15 cellular contexts compared by ENCODE assay signal in the genomic region with DNA sequence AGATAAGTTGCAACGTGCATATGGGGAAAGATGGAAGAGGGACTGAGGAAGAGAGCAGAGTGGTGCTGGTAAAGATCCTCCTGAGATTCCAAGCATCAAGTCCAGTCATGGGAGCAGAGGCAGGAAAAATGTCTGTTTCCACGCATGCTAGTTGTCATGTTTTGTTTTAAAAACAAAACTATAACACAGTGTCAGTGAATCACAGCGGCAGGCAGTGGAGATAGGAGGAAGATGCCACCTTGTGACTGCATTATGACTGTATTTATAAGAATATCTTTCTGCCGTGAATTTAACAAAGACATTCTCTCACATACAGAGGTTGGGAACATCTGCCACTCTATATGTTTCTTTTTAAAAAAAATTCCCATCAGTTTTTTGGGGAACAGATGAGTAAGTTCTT. TPM values are rescaled to one million over a fixed set of nuclear protein-coding genes. Genes with fewer than 3 reads are reported as not detected.
DNase-seq lines count a peak whose midpoint lies in the region; ATAC-seq, FAIRE-seq and TF ChIP-seq lines count a peak whose summit lies in the region.
"Had no signal": no experiment of that assay in that cellular context is flagged by ENCODE, and none has a peak within 500 bp of the region (broad histone marks: within the 10 kb centered on the region; RNA-seq: fewer than 3 reads in every experiment).

No MANE protein-coding gene starts in this region.

- H3K4me3 Mint-ChIP-seq in type B pancreatic cell: no peak overlapping the region

- H3K79me2 ChIP-seq in K562 (ENCODE audit: control insufficient read depth, insufficient read depth, low read length): no peaks in the 10 kb centered on the region

- peaks cover 11% of the 10 kb centered on the region for H3K9me3 Mint-ChIP-seq in type B pancreatic cell

- CTCF ChIA-PET in K562 (lab: Yijun Ruan, JAX; ENCODE audit: low intra/inter-chr PET ratio): no interaction called here

- no peak for ATAC-seq in K562
- no peak for ATAC-seq in HG02884 (IDR thresholded peaks at IDR 0.05; ENCODE audit: unreplicated experiment)

- BruUV-seq in K562 (replicated peaks; lab: Mats Ljungman, UMichigan): no TSS peak

- TF ChIP-seq RAD21 in K562 (CRISPR knock-in tag; conservative IDR thresholded peaks at IDR 0.05 in 1 of 2, IDR thresholded peaks at IDR 0.05 in 1 of 2): peak; percentile 17 to 41; a peak in 2 of 4 replicates

- H3K9ac ChIP-seq in K562 (ENCODE audit: insufficient read depth in 1 of 2, low read depth in 2 of 2, low read length in 2 of 2): no peak overlapping the region

- H3K4me3 ChIP-seq in LNCaP clone FGC (ENCODE audit: low read depth, low read length) (no peak overlapping the region), K562 (no peak overlapping the region)
- H3K4me3 ChIP-seq: adrenal gland, PC-9 had no signal

- peaks cover 15% of the 10 kb centered on the region for H3K4me1 Mint-ChIP-seq in type B pancreatic cell (ENCODE audit: unreplicated experiment)

- peaks cover 54% of the 10 kb centered on the region for H3K27me3 Mint-ChIP-seq in type B pancreatic cell

- no peaks in the 10 kb centered on the region for H4K20me1 ChIP-seq in K562 (replicated peaks; ENCODE audit: control insufficient read depth, insufficient read depth, low read length)

- FAIRE-seq in K562 (lab: Jason Lieb, UNC): no peak
- FAIRE-seq: G401.6, TTC549 had no signal

- H3K27me3 ChIP-seq in K562 (ENCODE audit: control insufficient read depth in 2 of 2, insufficient read depth in 2 of 2, low read length in 2 of 2): peaks cover 0 to 15% of the 10 kb centered on the region in 2 experiments; a peak in 2 of 5 replicates

- no peak overlapping the region for H3K27ac ChIP-seq in K562 (ENCODE audit: extremely low read depth, low read depth, low read length)
- H3K27ac ChIP-seq: adrenal gland, PC-9 had no signal

- TF ChIP-seq EP300 in K562 (IDR thresholded peaks at IDR 0.05; ENCODE audit: low read length): no peak

- no peak overlapping the region for H2AFZ ChIP-seq in K562 (ENCODE audit: low read depth, low read length)
- H2AFZ ChIP-seq: PC-9 had no signal

- POLR2A ChIA-PET in K562 (lab: Yijun Ruan, JAX): no interaction called here

- H3K9me1 ChIP-seq in K562 (ENCODE audit: control insufficient read depth, insufficient read depth, low read length): no peaks in the 10 kb centered on the region

- no peak for TF ChIP-seq POLR2A in K562 (conservative IDR thresholded peaks at IDR 0.05)

- H3K36me3 Mint-ChIP-seq in type B pancreatic cell: no peaks in the 10 kb centered on the region

- WGBS in K562 (ENCODE audit: insufficient coverage, low coverage, missing lambda C conversion rate): 3% methylated on average over 4 of the region's 4 CpGs

- intact Hi-C loops in K562 (cut with micrococcal nuclease): no loop called here

- TF ChIP-seq CTCF in LNCaP clone FGC (IDR thresholded peaks at IDR 0.05; ENCODE audit: control insufficient read depth, extremely low read depth, insufficient read depth): peak; percentile 49
- TF ChIP-seq CTCF in K562 (IDR thresholded peaks at IDR 0.05 in 2 of 3, conservative IDR thresholded peaks at IDR 0.05 in 1 of 3; ENCODE audit: insufficient read depth in 2 of 3, low read depth in 1 of 3, low read length in 3 of 3): peak in 1 of 3 experiments; percentile 15; a peak in 1 of 6 replicates
- no peak for TF ChIP-seq CTCF in type B pancreatic cell (conservative IDR thresholded peaks at IDR 0.05)

- H3K27ac Mint-ChIP-seq in type B pancreatic cell: no peak overlapping the region

- no peaks in the 10 kb centered on the region for H3K36me3 ChIP-seq in K562 (ENCODE audit: control insufficient read depth, insufficient read depth, low read length)
- H3K36me3 ChIP-seq: adrenal gland had no signal

- H3K9me3 ChIP-seq in K562 (replicated peaks; ENCODE audit: control insufficient read depth, insufficient read depth, low read depth, low read length): no peaks in the 10 kb centered on the region
- H3K9me3 ChIP-seq: adrenal gland had no signal

- peaks cover 0 to 9% of the 10 kb centered on the region in 2 experiments; a peak in 1 of 5 replicates for H3K4me1 ChIP-seq in K562 (replicated peaks in 1 of 2; ENCODE audit: control insufficient read depth in 2 of 2, insufficient read depth in 2 of 2, low read length in 2 of 2)
- H3K4me1 ChIP-seq: adrenal gland had no signal

- no peak overlapping the region for H3K4me2 ChIP-seq in K562 (ENCODE audit: insufficient read depth, low read length)
- H3K4me2 ChIP-seq: PC-9 had no signal

- peak; percentile 17 for DNase-seq in Daoy (ENCODE audit: low read depth)
- no peak for DNase-seq in LNCaP clone FGC (ENCODE audit: low read depth)
- DNase-seq in K562 (ENCODE audit: extremely low read depth in 1 of 4, low spot score in 3 of 4): no peak
- DNase-seq in myocyte (ENCODE audit: low read depth): peak; percentile 42
- no peak for DNase-seq in type B pancreatic cell (ENCODE audit: extremely low spot score, unreplicated experiment)
- DNase-seq in NCI-H2227 (lab: John Stamatoyannopoulos, UW; ENCODE audit: unreplicated experiment): no peak
- DNase-seq: adrenal gland, hypothalamus, NCI-H187, PC-9, retina had no signal

- in situ Hi-C loops in K562 (cut with MboI): no loop called here

TF ChIP-seq in K562, 482 proteins besides CTCF, POLR2A, EP300 and RAD21:
- TF ChIP-seq, protein P1, sequence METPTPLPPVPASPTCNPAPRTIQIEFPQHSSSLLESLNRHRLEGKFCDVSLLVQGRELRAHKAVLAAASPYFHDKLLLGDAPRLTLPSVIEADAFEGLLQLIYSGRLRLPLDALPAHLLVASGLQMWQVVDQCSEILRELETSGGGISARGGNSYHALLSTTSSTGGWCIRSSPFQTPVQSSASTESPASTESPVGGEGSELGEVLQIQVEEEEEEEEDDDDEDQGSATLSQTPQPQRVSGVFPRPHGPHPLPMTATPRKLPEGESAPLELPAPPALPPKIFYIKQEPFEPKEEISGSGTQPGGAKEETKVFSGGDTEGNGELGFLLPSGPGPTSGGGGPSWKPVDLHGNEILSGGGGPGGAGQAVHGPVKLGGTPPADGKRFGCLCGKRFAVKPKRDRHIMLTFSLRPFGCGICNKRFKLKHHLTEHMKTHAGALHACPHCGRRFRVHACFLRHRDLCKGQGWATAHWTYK (CRISPR knock-in tag; IDR thresholded peaks at IDR 0.05): no peak
- no peak for TF ChIP-seq ZC3H4 (CRISPR knock-in tag; IDR thresholded peaks at IDR 0.05; ENCODE audit: borderline replicate concordance)
- no peak for TF ChIP-seq L3MBTL2 (IDR thresholded peaks at IDR 0.05)
- TF ChIP-seq FIP1L1 (IDR thresholded peaks at IDR 0.05; ENCODE audit: low read depth, low read length, poor library complexity, severe bottlenecking): no peak
- TF ChIP-seq ETS2 (tag; IDR thresholded peaks at IDR 0.05; ENCODE audit: borderline replicate concordance, poor library complexity, severe bottlenecking): no peak
- no peak for TF ChIP-seq TOE1 (IDR thresholded peaks at IDR 0.05; ENCODE audit: borderline replicate concordance)
- TF ChIP-seq TOE1 (CRISPR knock-in tag; IDR thresholded peaks at IDR 0.05; ENCODE audit: borderline replicate concordance, low read depth): no peak
- no peak for TF ChIP-seq KHSRP (IDR thresholded peaks at IDR 0.05)
- TF ChIP-seq SAFB (IDR thresholded peaks at IDR 0.05; ENCODE audit: borderline replicate concordance, low read depth, low read length): no peak
- TF ChIP-seq PML (IDR thresholded peaks at IDR 0.05; ENCODE audit: low read length): no peak
- TF ChIP-seq FOXP1 (CRISPR knock-in tag; IDR thresholded peaks at IDR 0.05): no peak
- TF ChIP-seq PHB (CRISPR knock-in tag; IDR thresholded peaks at IDR 0.05): no peak
- TF ChIP-seq, protein P2, sequence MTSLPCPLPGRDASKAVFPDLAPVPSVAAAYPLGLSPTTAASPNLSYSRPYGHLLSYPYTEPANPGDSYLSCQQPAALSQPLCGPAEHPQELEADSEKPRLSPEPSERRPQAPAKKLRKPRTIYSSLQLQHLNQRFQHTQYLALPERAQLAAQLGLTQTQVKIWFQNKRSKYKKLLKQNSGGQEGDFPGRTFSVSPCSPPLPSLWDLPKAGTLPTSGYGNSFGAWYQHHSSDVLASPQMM (CRISPR knock-in tag; IDR thresholded peaks at IDR 0.05): no peak
- no peak for TF ChIP-seq KLF16 (IDR thresholded peaks at IDR 0.05)

RNA-seq across cellular contexts. Expression of gene SVEP1, which starts 3.7 kb away (rescaled TPM):
- 0.86 and 1.3 TPM in 2 replicates for total RNA-seq in Daoy (2014; rRNA removed; shearing (Covaris generic))
- 2.7 and 6.9 TPM in 2 replicates for total RNA-seq in K562 (2011; cell fraction: chromatin; rRNA removed; ENCODE audit: low replicate concordance)
- 1.7 and 2.6 TPM in 2 replicates for total RNA-seq in K562 (2011; cell fraction: nucleolus; rRNA removed)
- 2.8 and 4.8 TPM in 2 replicates for total RNA-seq in K562 (2011; cell fraction: nucleoplasm; rRNA removed)
- total RNA-seq in K562 (2014; rRNA removed) (0.32 and 0.41 TPM in 2 replicates), K562 (2014; rRNA removed; fragmentation: Illumina TruSeq; extraction: Trizol) (0.58 and 0.89 TPM in 2 replicates), K562 (2015; rRNA removed; fragmentation: Illumina TruSeq; extraction: Trizol) (0.33 and 0.38 TPM in 2 replicates), K562 (2021) (0.73 and 0.81 TPM in 2 replicates), myocyte (3.6 and 5.0 TPM in 2 replicates), type B pancreatic cell (ENCODE audit: low replicate concordance) (5.4 and 7.9 TPM in 2 replicates)
- polyA plus RNA-seq in K562 (2011; rRNA removed) (0.07 and 0.84 TPM in 2 replicates), K562 (2014; fragmentation: Illumina TruSeq; extraction: Trizol) (0.51 and 0.53 TPM in 2 replicates), K562 (2014; fragmentation: Nextera tagmentation; extraction: Ambion mirVana) (under 1 TPM; 0.20 to 0.43 TPM), K562 (2014; rRNA removed) (0.25 and 0.42 TPM in 2 replicates)
- polyA plus RNA-seq in K562 (2011; cell fraction: cytosol; rRNA removed): 0.09 and 0.51 TPM in 2 replicates
- polyA plus RNA-seq in K562 (2011; cell fraction: nucleus; rRNA removed): 0.35 and 2.0 TPM in 2 replicates
- 0.48 and 0.53 TPM in 2 replicates for polyA plus RNA-seq in K562 (2012)
- polyA minus RNA-seq in K562 (2011; rRNA and poly(A)+ RNA removed): 0.42 and 2.7 TPM in 2 replicates
- 0.09 and 0.76 TPM in 2 replicates for polyA minus RNA-seq in K562 (2011; cell fraction: cytosol; rRNA and poly(A)+ RNA removed)
- polyA minus RNA-seq in K562 (2011; cell fraction: nucleus; rRNA and poly(A)+ RNA removed): 0.44 and 2.2 TPM in 2 replicates
- 1.9 TPM for polyA plus RNA-seq in myocyte (2012)
- total RNA-seq: mononuclear cell had no signal

Comparison
In these comparisons a context has a peak if more than half of its experiments do, and no peak if none do; other contexts are left out.
1. DNase-seq: peak in Daoy (single experiment) and myocyte (single experiment); none in LNCaP clone FGC (single experiment), K562 (0 of 4), type B pancreatic cell (single experiment) and NCI-H2227 (single experiment).